ENCODE assay signal across 16 cellular contexts in genomic region chr5:1732955-1733354, GRCh38.
DNase-seq lines count a peak whose midpoint lies in the region; ATAC-seq and TF ChIP-seq lines count a peak whose summit lies in the region.
"Had no signal": no experiment of that assay in that cellular context is flagged by ENCODE, and none has a peak within 500 bp of the region (broad histone marks: within the 10 kb centered on the region; RNA-seq: fewer than 3 reads in every experiment).

No MANE protein-coding gene starts in this region.

- no peak overlapping the region for H3K27ac Mint-ChIP-seq in activated CD8-positive, alpha-beta memory T cell treated with anti-CD3 and anti-CD28 coated beads, Interleukin-2, amount 10 ng/mL, durations not matched to agents 7 days and 5 days

- intact Hi-C loops in lower leg skin (cut with DNase I; ENCODE audit: low total_unique reads) = no loop called here
- intact Hi-C loops in stomach (cut with DNase I; ENCODE audit: low total_unique reads) = no loop called here
- intact Hi-C loops in PC-3 (cut with micrococcal nuclease) = no loop called here

- H3K4me1 ChIP-seq in stomach = no peaks in the 10 kb centered on the region
- no peaks in the 10 kb centered on the region for H3K4me1 ChIP-seq in PC-3 (ENCODE audit: insufficient read depth, low read length)
- H3K4me1 ChIP-seq: Caco-2, Peyer's patch had no signal

- no TSS peak for BruUV-seq in PC-3 (replicated peaks; lab: Mats Ljungman, UMichigan)

- no peaks in the 10 kb centered on the region for H3K4me1 Mint-ChIP-seq in activated CD8-positive, alpha-beta memory T cell treated with anti-CD3 and anti-CD28 coated beads, Interleukin-2, amount 10 ng/mL, durations not matched to agents 7 days and 5 days

- WGBS in lower leg skin, 2 donors = 86 to 90% methylated on average over 5 of the region's 5 CpGs
- 71 to 84% (median 83%) methylated on average over 4 to 5 of the region's 5 CpGs for WGBS in stomach, 5 donors

- no peaks in the 10 kb centered on the region for H3K9me3 ChIP-seq in stomach
- no peaks in the 10 kb centered on the region for H3K9me3 ChIP-seq in PC-3 (ENCODE audit: low read length)
- H3K9me3 ChIP-seq: Caco-2, Peyer's patch had no signal

- POLR2A ChIA-PET in PC-3 (lab: Charles Lee; ENCODE audit: unreplicated experiment) = no interaction called here

- no peaks in the 10 kb centered on the region for H4K20me1 ChIP-seq in PC-3 (ENCODE audit: low read length)

- peak; percentile 32 for DNase-seq in activated CD8-positive, alpha-beta memory T cell treated with anti-CD3 and anti-CD28 coated beads for 24 hours
- no peak for DNase-seq in activated CD8-positive, alpha-beta memory T cell treated with anti-CD3 and anti-CD28 coated beads, Interleukin-2, amount 50 U/mL, for 4 hours
- DNase-seq in activated CD8-positive, alpha-beta memory T cell treated with anti-CD3 and anti-CD28 coated beads, Interleukin-2, amount 10 ng/mL, durations not matched to agents 7 days and 5 days = peak; percentile 25
- DNase-seq in lower leg skin (ENCODE audit: low spot score in 2 of 2) (peak; percentile 1 to 68), stomach (peak; percentile 9), PC-3 (no peak), EL (no peak), A172 (ENCODE audit: low spot score) (no peak)
- DNase-seq: Caco-2, MV-4-11, NCI-H1436, NCI-H2081, NCI-H510A treated with DMSO at 0.1 percent for 48 hours had no signal

- no peaks in the 10 kb centered on the region for H3K9me3 Mint-ChIP-seq in activated CD8-positive, alpha-beta memory T cell treated with anti-CD3 and anti-CD28 coated beads, Interleukin-2, amount 10 ng/mL, durations not matched to agents 7 days and 5 days (ENCODE audit: low read depth)

- H3K27ac ChIP-seq in stomach (no peak overlapping the region), PC-3 (ENCODE audit: low read length) (no peak overlapping the region)
- H3K27ac ChIP-seq: C4-2B, Peyer's patch had no signal

- no peaks in the 10 kb centered on the region for H3K79me2 ChIP-seq in PC-3 (ENCODE audit: low read length)

- H3K9me2 ChIP-seq in PC-3 (replicated peaks; ENCODE audit: low read length) = no peaks in the 10 kb centered on the region

- H3K4me3 Mint-ChIP-seq in activated CD8-positive, alpha-beta memory T cell treated with anti-CD3 and anti-CD28 coated beads, Interleukin-2, amount 10 ng/mL, durations not matched to agents 7 days and 5 days = no peak overlapping the region

- no peak for TF ChIP-seq POLR2A in lower leg skin (IDR thresholded peaks at IDR 0.05)
- no peak for TF ChIP-seq POLR2A in stomach (IDR thresholded peaks at IDR 0.05)

- TF ChIP-seq EP300 in stomach (IDR thresholded peaks at IDR 0.05) = no peak

- H3K27me3 ChIP-seq in stomach = peaks cover 0 to 64% (median 3%) of the 10 kb centered on the region in 3 donors
- H3K27me3 ChIP-seq in PC-3 (ENCODE audit: low read length) = peaks cover 62% of the 10 kb centered on the region
- H3K27me3 ChIP-seq: Peyer's patch had no signal

- TF ChIP-seq CTCF in lower leg skin (IDR thresholded peaks at IDR 0.05) = no peak
- no peak for TF ChIP-seq CTCF in stomach (IDR thresholded peaks at IDR 0.05)
- TF ChIP-seq CTCF in PC-3 (conservative IDR thresholded peaks at IDR 0.05; ENCODE audit: low read depth, low read length) = no peak

- no peak overlapping the region for H3K4me2 ChIP-seq in PC-3 (ENCODE audit: low read length)

- H3F3A ChIP-seq in PC-3 (ENCODE audit: low read length, unreplicated experiment) = no peaks in the 10 kb centered on the region

- H3K4me3 ChIP-seq in lower leg skin (ENCODE audit: low read depth, poor library complexity, severe bottlenecking) (no peak overlapping the region), stomach (no peak overlapping the region), PC-3 (ENCODE audit: low read length) (no peak overlapping the region)
- H3K4me3 ChIP-seq: GM12878, Peyer's patch had no signal

- no peak for ATAC-seq in activated CD8-positive, alpha-beta memory T cell treated with anti-CD3 and anti-CD28 coated beads, Interleukin-2, amount 10 ng/mL, durations not matched to agents 7 days and 5 days
- no peak for ATAC-seq in PC-3
- ATAC-seq: GM12878 had no signal

- H3K36me3 Mint-ChIP-seq in activated CD8-positive, alpha-beta memory T cell treated with anti-CD3 and anti-CD28 coated beads, Interleukin-2, amount 10 ng/mL, durations not matched to agents 7 days and 5 days = no peaks in the 10 kb centered on the region

- H3K9ac ChIP-seq in PC-3 (ENCODE audit: low read length) = no peak overlapping the region

- H3K27me3 Mint-ChIP-seq in activated CD8-positive, alpha-beta memory T cell treated with anti-CD3 and anti-CD28 coated beads, Interleukin-2, amount 10 ng/mL, durations not matched to agents 7 days and 5 days = peaks cover under 1% of the 10 kb centered on the region

- H3K36me3 ChIP-seq in stomach (no peaks in the 10 kb centered on the region), PC-3 (ENCODE audit: low read depth, low read length) (no peaks in the 10 kb centered on the region)
- H3K36me3 ChIP-seq: Peyer's patch had no signal

- H2AFZ ChIP-seq in PC-3 (ENCODE audit: low read length) = no peak overlapping the region

- CTCF ChIA-PET in activated CD8-positive, alpha-beta memory T cell treated with anti-CD3 and anti-CD28 coated beads, Interleukin-2, amount 10 ng/mL, durations not matched to agents 7 days and 5 days (lab: Charles Lee) = no interaction called here
- CTCF ChIA-PET in PC-3 (lab: Charles Lee) = no interaction called here

Comparison
In these comparisons a context has a peak if more than half of its experiments do, and no peak if none do; other contexts are left out.
1. DNase-seq: peak in activated CD8-positive, alpha-beta memory T cell treated with anti-CD3 and anti-CD28 coated beads for 24 hours (single experiment), activated CD8-positive, alpha-beta memory T cell treated with anti-CD3 and anti-CD28 coated beads, Interleukin-2, amount 10 ng/mL, durations not matched to agents 7 days and 5 days (single experiment), lower leg skin (2 of 2) and stomach (single experiment); none in activated CD8-positive, alpha-beta memory T cell treated with anti-CD3 and anti-CD28 coated beads, Interleukin-2, amount 50 U/mL, for 4 hours (single experiment), PC-3 (single experiment), EL (single experiment) and A172 (single experiment).